9 cellular contexts compared by ENCODE assay signal in the genomic region with DNA sequence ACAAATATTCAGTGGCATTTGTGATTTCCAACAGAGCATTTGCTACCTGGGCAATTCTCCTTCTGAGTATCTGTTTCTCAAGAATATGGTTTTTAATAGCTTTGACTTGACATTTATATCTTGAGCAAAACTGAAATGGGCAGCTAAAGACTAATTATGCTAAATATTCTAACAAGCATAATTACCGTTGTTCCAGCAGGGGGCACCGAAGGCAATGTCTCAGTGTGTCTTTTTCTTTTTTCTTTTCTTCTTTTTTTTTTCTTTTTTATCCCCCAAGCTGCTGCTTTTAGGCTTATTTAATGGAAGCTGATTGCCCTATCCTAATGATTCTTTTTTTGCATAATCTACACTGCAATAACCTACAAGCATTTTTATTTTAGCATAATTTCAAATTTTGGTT.
A peak's percentile ranks its signal among the peaks of the same experiment; 100 is the strongest.
DNase-seq lines count a peak whose midpoint lies in the region; ATAC-seq and TF ChIP-seq lines count a peak whose summit lies in the region.
"Had no signal": no experiment of that assay in that cellular context is flagged by ENCODE, and none has a peak within 500 bp of the region (broad histone marks: within the 10 kb centered on the region; RNA-seq: fewer than 3 reads in every experiment).

No MANE protein-coding gene starts in this region.

- no peak overlapping the region for H3K4me3 Mint-ChIP-seq in activated CD4-positive, alpha-beta T cell treated with anti-CD3 and anti-CD28 coated beads, Interleukin-2, amount 10 ng/mL, durations not matched to agents 7 days and 5 days

- H3K14ac ChIP-seq in IMR-90 (replicated peaks; ENCODE audit: low read depth, low read length), result no peak overlapping the region

- H4K5ac ChIP-seq in IMR-90 (ENCODE audit: low read depth, low read length), result no peak overlapping the region

- no peak overlapping the region for H4K91ac ChIP-seq in IMR-90 (ENCODE audit: insufficient read depth, low read depth, low read length)

- no peak overlapping the region for H2BK20ac ChIP-seq in IMR-90 (ENCODE audit: low read depth, low read length)

- H3K4me2 ChIP-seq in IMR-90 (ENCODE audit: low read depth, low read length), result no peak overlapping the region

- TF ChIP-seq RAD21 in IMR-90 (IDR thresholded peaks at IDR 0.05; ENCODE audit: low read length), result peak; percentile 47

- no peak overlapping the region for H3K4me3 ChIP-seq in IMR-90 (ENCODE audit: insufficient read depth, low read depth, low read length)
- H3K4me3 ChIP-seq: skin epidermis had no signal

- peak; percentile 22 to 37 for DNase-seq in NCI-H2081 (lab: John Stamatoyannopoulos, UW)
- DNase-seq in NCI-H2081 treated with DMSO at 0.1 percent for 48 hours (lab: John Stamatoyannopoulos, UW), result no peak
- peak; percentile 40 for DNase-seq in IMR-90
- peak; percentile 52 for DNase-seq in activated CD4-positive, alpha-beta T cell treated with anti-CD3 and anti-CD28 coated beads, Interleukin-2, amount 10 ng/mL, durations not matched to agents 7 days and 5 days
- peak; percentile 27 for DNase-seq in hepatic stellate cell (ENCODE audit: low spot score)
- no peak for DNase-seq in left lobe of liver (ENCODE audit: low spot score)
- no peak for DNase-seq in 8988T

- H3K27me3 ChIP-seq in IMR-90 (ENCODE audit: control insufficient read depth, insufficient read depth, low read length), result peaks cover 12% of the 10 kb centered on the region

- no peaks in the 10 kb centered on the region for H3K4me1 ChIP-seq in IMR-90 (ENCODE audit: control insufficient read depth, insufficient read depth, low read length)

- H3K9ac ChIP-seq in IMR-90 (ENCODE audit: low read depth, low read length), result no peak overlapping the region

- no peak overlapping the region for H3K27ac Mint-ChIP-seq in activated CD4-positive, alpha-beta T cell treated with anti-CD3 and anti-CD28 coated beads, Interleukin-2, amount 10 ng/mL, durations not matched to agents 7 days and 5 days

- H3K27me3 Mint-ChIP-seq in activated CD4-positive, alpha-beta T cell treated with anti-CD3 and anti-CD28 coated beads, Interleukin-2, amount 10 ng/mL, durations not matched to agents 7 days and 5 days, result peaks cover 3% of the 10 kb centered on the region

- no peaks in the 10 kb centered on the region for H3K9me1 ChIP-seq in IMR-90 (ENCODE audit: insufficient read depth, low read length)

- H3K9me3 Mint-ChIP-seq in activated CD4-positive, alpha-beta T cell treated with anti-CD3 and anti-CD28 coated beads, Interleukin-2, amount 10 ng/mL, durations not matched to agents 7 days and 5 days, result no peaks in the 10 kb centered on the region

- H3K56ac ChIP-seq in IMR-90 (ENCODE audit: extremely low read depth, insufficient read depth, low read length), result no peak overlapping the region

- WGBS in IMR-90 (ENCODE audit: extremely low coverage in 2 of 2, insufficient read length in 1 of 2), 2 experiments, result no CpG with 5 or more reads among the region's 2 CpGs

- H3K18ac ChIP-seq in IMR-90 (ENCODE audit: low read depth, low read length), result no peak overlapping the region

- H3K4ac ChIP-seq in IMR-90 (ENCODE audit: low read depth, low read length), result no peak overlapping the region

- no peaks in the 10 kb centered on the region for H3K4me1 Mint-ChIP-seq in activated CD4-positive, alpha-beta T cell treated with anti-CD3 and anti-CD28 coated beads, Interleukin-2, amount 10 ng/mL, durations not matched to agents 7 days and 5 days

- CTCF ChIA-PET in IMR-90 (lab: Yijun Ruan, JAX), result interaction anchor here (0.5 to 1.5 kb wide), 16 partner anchors 9 to 964 kb away, joined by 3 to 9 read pairs (median 4); no protein-coding TSS in a partner anchor
- CTCF ChIA-PET in activated CD4-positive, alpha-beta T cell treated with anti-CD3 and anti-CD28 coated beads, Interleukin-2, amount 10 ng/mL, durations not matched to agents 7 days and 5 days (lab: Charles Lee), result interaction anchor here (0.6 to 1.4 kb wide), 6 partner anchors 168 to 624 kb away, joined by 3 to 7 read pairs (median 4); no protein-coding TSS in a partner anchor

- in situ Hi-C loops in IMR-90 (cut with MboI; ENCODE audit: low sequenced_read_pairs), result no loop called here

- no peaks in the 10 kb centered on the region for H3K79me1 ChIP-seq in IMR-90 (ENCODE audit: low read depth in 1 of 2, low read length in 2 of 2)

- ATAC-seq in IMR-90 (ENCODE audit: low read depth) (peak; percentile 54; the same call in 1 of the 2 replicates), left lobe of liver (no peak), GM18858 (IDR thresholded peaks at IDR 0.05; ENCODE audit: unreplicated experiment) (no peak)

- no peaks in the 10 kb centered on the region for H3K36me3 ChIP-seq in IMR-90 (ENCODE audit: control insufficient read depth, insufficient read depth, low read length)

- no peak overlapping the region for H4K8ac ChIP-seq in IMR-90 (ENCODE audit: low read depth in 2 of 2, low read length in 2 of 2)

- no peak overlapping the region for H2BK120ac ChIP-seq in IMR-90 (ENCODE audit: low read depth, low read length)

- intact Hi-C loops in IMR-90 (cut with micrococcal nuclease), result no loop called here

- POLR2A ChIA-PET in IMR-90 (lab: Charles Lee; ENCODE audit: unreplicated experiment), result interaction anchor here (0.6 kb wide), 1 partner anchor 15 kb away, joined by 3 read pairs; no protein-coding TSS in a partner anchor
- POLR2A ChIA-PET in activated CD4-positive, alpha-beta T cell treated with anti-CD3 and anti-CD28 coated beads, Interleukin-2, amount 10 ng/mL, durations not matched to agents 7 days and 5 days (lab: Charles Lee), result no interaction called here

- H3K23ac ChIP-seq in IMR-90 (ENCODE audit: low read depth, low read length), result no peak overlapping the region

- no peaks in the 10 kb centered on the region for H4K20me1 ChIP-seq in IMR-90 (ENCODE audit: insufficient read depth, low read length)

- H2BK15ac ChIP-seq in IMR-90 (ENCODE audit: low read depth, low read length), result no peak overlapping the region

- no peak for TF ChIP-seq POLR2A in IMR-90 (IDR thresholded peaks at IDR 0.05; ENCODE audit: low read depth, low read length)

- H2BK5ac ChIP-seq in IMR-90 (ENCODE audit: low read depth, low read length, poor library complexity, severe bottlenecking), result no peak overlapping the region

- TF ChIP-seq CTCF in IMR-90 (conservative IDR thresholded peaks at IDR 0.05; ENCODE audit: low read depth, low read length), result peak; percentile 65

- H3K27ac ChIP-seq in IMR-90 (ENCODE audit: insufficient read depth, low read length), result no peak overlapping the region
- H3K27ac ChIP-seq: skin epidermis had no signal

- no peak overlapping the region for H2AK5ac ChIP-seq in IMR-90 (ENCODE audit: low read depth, low read length)

- H2AFZ ChIP-seq in IMR-90 (replicated peaks; ENCODE audit: low read length, poor library complexity), result no peak overlapping the region

- no peaks in the 10 kb centered on the region for H3K9me3 ChIP-seq in IMR-90 (ENCODE audit: control insufficient read depth, insufficient read depth, low read length)

- BruUV-seq in IMR-90 (replicated peaks; lab: Mats Ljungman, UMichigan), result no TSS peak

- H2AK9ac ChIP-seq in IMR-90 (replicated peaks; ENCODE audit: low read depth, low read length, poor library complexity), result no peak overlapping the region

- dilution Hi-C loops in IMR-90 (cut with HindIII; ENCODE audit: low sequenced_read_pairs, unreplicated experiment), result no loop called here

- H3K36me3 Mint-ChIP-seq in activated CD4-positive, alpha-beta T cell treated with anti-CD3 and anti-CD28 coated beads, Interleukin-2, amount 10 ng/mL, durations not matched to agents 7 days and 5 days (ENCODE audit: low read depth), result no peaks in the 10 kb centered on the region

TF ChIP-seq in IMR-90, 13 proteins besides CTCF, POLR2A, EP300 and RAD21:
- TF ChIP-seq MXI1 (IDR thresholded peaks at IDR 0.05; ENCODE audit: borderline replicate concordance, low read depth, low read length) (no peak), SMC3 (IDR thresholded peaks at IDR 0.05; ENCODE audit: low read depth, low read length) (peak; percentile 35; the same call in 1 of the 2 replicates), RFX5 (IDR thresholded peaks at IDR 0.05; ENCODE audit: low read depth, low read length) (no peak)

Comparison
In these comparisons a context has a peak if more than half of its experiments do, and no peak if none do; other contexts are left out.
1. DNase-seq: peak in NCI-H2081 (2 of 2), IMR-90 (single experiment), activated CD4-positive, alpha-beta T cell treated with anti-CD3 and anti-CD28 coated beads, Interleukin-2, amount 10 ng/mL, durations not matched to agents 7 days and 5 days (single experiment) and hepatic stellate cell (single experiment); none in NCI-H2081 treated with DMSO at 0.1 percent for 48 hours (single experiment), left lobe of liver (single experiment) and 8988T (single experiment).